In genomic region chr6:144064402-144064830, GRCh38 we compare ENCODE assay signal across 8 cellular contexts. TPM values are rescaled to one million over a fixed set of nuclear protein-coding genes. Genes with fewer than 3 reads are reported as not detected.
DNase-seq lines count a peak whose midpoint lies in the region; ATAC-seq and TF ChIP-seq lines count a peak whose summit lies in the region.

No MANE protein-coding gene starts in this region.

- POLR2A ChIA-PET in HEK293T (lab: Yijun Ruan, JAX) = interaction anchor here (0.9 to 2.0 kb wide), 5 partner anchors 8 to 221 kb away, joined by 3 to 4 read pairs (median 4); partner anchors contain the start of gene LTV1

- ATAC-seq in gastroesophageal sphincter = peak; percentile 41

- H3K9me3 ChIP-seq in gastroesophageal sphincter = no peaks in the 10 kb centered on the region

- H3K27ac ChIP-seq in gastroesophageal sphincter (peak overlapping the region in 3 of 4 donors; percentile 33 to 78 (median 60)), urinary bladder (ENCODE audit: low read depth) (peak overlapping the region; percentile 54)

- H3K4me1 ChIP-seq in gastroesophageal sphincter (peaks cover 0 to 27% (median 0%) of the 10 kb centered on the region in 3 donors), urinary bladder (ENCODE audit: insufficient read depth) (no peaks in the 10 kb centered on the region)

- TF ChIP-seq POLR2A in gastroesophageal sphincter (IDR thresholded peaks at IDR 0.05) = no peak

- TF ChIP-seq EP300 in gastroesophageal sphincter (IDR thresholded peaks at IDR 0.05) = no peak

- peaks cover 72% of the 10 kb centered on the region for H3K27me3 ChIP-seq in gastroesophageal sphincter

- DNase-seq in G401 (ENCODE audit: low spot score) (peak; percentile 7), HEK293T (ENCODE audit: extremely low spot score) (peak; percentile 54), NCI-H69 (lab: John Stamatoyannopoulos, UW) (peak; percentile 53), activated T-helper 1 cell treated with Interleukin-2 at 50 U/mL for 16 hours (ENCODE audit: low read depth) (peak; percentile 26), posterior vena cava (ENCODE audit: low spot score) (peak; percentile 87), 8988T (no peak)

- in situ Hi-C loops in G401 (cut with HindIII; ENCODE audit: low sequenced_read_pairs) = no loop called here

- peak overlapping the region; percentile 63 for H3K4me3 ChIP-seq in gastroesophageal sphincter
- peak overlapping the region; percentile 60 for H3K4me3 ChIP-seq in urinary bladder (ENCODE audit: low read depth, low read length)

- H3K36me3 ChIP-seq in gastroesophageal sphincter (no peaks in the 10 kb centered on the region), urinary bladder (ENCODE audit: insufficient read depth) (no peaks in the 10 kb centered on the region)

- CTCF ChIA-PET in HEK293T (lab: Yijun Ruan, JAX) = no interaction called here

- intact Hi-C loops in posterior vena cava (cut with DNase I) = no loop called here

- WGBS in gastroesophageal sphincter (ENCODE audit: low coverage in 1 of 2), 2 donors = 5% methylated on average over 4 of the region's 44 CpGs; no CpG with 5 or more reads in 1 of the 2 donors
- under 1% methylated on average over 44 of the region's 44 CpGs for WGBS in urinary bladder

- no peak for TF ChIP-seq CTCF in gastroesophageal sphincter (IDR thresholded peaks at IDR 0.05)

TF ChIP-seq in HEK293T, 16 proteins besides CTCF, POLR2A, EP300 and RAD21:
- TF ChIP-seq ELF4 (IDR thresholded peaks at IDR 0.05) (no peak), ZNF384 (IDR thresholded peaks at IDR 0.05) (no peak), SUZ12 (IDR thresholded peaks at IDR 0.05) (no peak), NFRKB (IDR thresholded peaks at IDR 0.05) (no peak), FOXM1 (IDR thresholded peaks at IDR 0.05; ENCODE audit: borderline replicate concordance) (no peak), PKNOX1 (IDR thresholded peaks at IDR 0.05) (no peak), LEF1 (IDR thresholded peaks at IDR 0.05; ENCODE audit: borderline replicate concordance) (no peak), L3MBTL2 (conservative IDR thresholded peaks at IDR 0.05) (no peak)

RNA-seq across cellular contexts. Expression of gene SF3B5, which starts 31.0 kb away (rescaled TPM):
- 100 and 214 TPM in 2 replicates for total RNA-seq in G401 (2014; rRNA removed; shearing (Covaris generic))
- total RNA-seq in gastroesophageal sphincter = 100 to 1,000 TPM; 102 to 123 (median 116) TPM
- total RNA-seq in posterior vena cava = 10 to 100 TPM; 81.3 to 90.0 TPM
- total RNA-seq in urinary bladder = 58.6 TPM
- 181 TPM for polyA plus RNA-seq in urinary bladder

RNA-seq across cellular contexts. Expression of gene PLAGL1, which starts 56.4 kb away (rescaled TPM):
- 5.5 and 9.9 TPM in 2 replicates for total RNA-seq in G401 (2014; rRNA removed; shearing (Covaris generic))
- total RNA-seq in gastroesophageal sphincter = 10 to 100 TPM; 13.2 to 26.3 (median 17.5) TPM
- total RNA-seq in posterior vena cava = 10 to 100 TPM; 27.3 to 33.2 TPM
- total RNA-seq in urinary bladder = 131 TPM
- 43.2 TPM for polyA plus RNA-seq in urinary bladder
